23 cellular contexts compared by ENCODE assay signal in genomic region chr4:81498046-81498445, GRCh38. TPM values are rescaled to one million over a fixed set of nuclear protein-coding genes. Genes with fewer than 3 reads are reported as not detected.
"Had no signal": no experiment of that assay in that cellular context is flagged by ENCODE, and none has a peak within 500 bp of the region (broad histone marks: within the 10 kb centered on the region; RNA-seq: fewer than 3 reads in every experiment).

No MANE protein-coding gene starts in this region.

- ATAC-seq: activated T-cell treated with anti-CD3 and anti-CD28 coated beads, Interleukin-2, amount 50 U/mL, for 4 hours; body of pancreas; esophagus mucosa; left cardiac atrium; sciatic nerve; stimulated activated effector memory CD8-positive, alpha-beta T cell treated with anti-CD3 and anti-CD28 coated beads, Interleukin-12 subunit alpha, Interleukin-12 subunit beta, amount 100 ng/mL, for 72 hours had no signal

- H3K36me3 Mint-ChIP-seq: naive B cell; stimulated activated effector memory CD8-positive, alpha-beta T cell treated with anti-CD3 and anti-CD28 coated beads, Interleukin-12 subunit alpha, Interleukin-12 subunit beta, amount 100 ng/mL, for 72 hours had no signal

- DNase-seq: activated CD4-positive, alpha-beta T cell treated with anti-CD3 and anti-CD28 coated beads for 4 hours; activated CD4-positive, alpha-beta T cell treated with anti-CD3 and anti-CD28 coated beads, Interleukin-2, amount 50 U/mL, for 48 hours; activated CD4-positive, CD25-positive, alpha-beta regulatory T cell; activated CD8-positive, alpha-beta memory T cell treated with anti-CD3 and anti-CD28 coated beads, Interleukin-2, amount 50 U/mL, for 48 hours; activated naive CD4-positive, alpha-beta T cell treated with anti-CD3 and anti-CD28 coated beads for 36 hours; activated T-cell treated with anti-CD3 and anti-CD28 coated beads, Interleukin-2, amount 50 U/mL, for 4 hours; anterior cingulate cortex; body of pancreas; effector memory CD4-positive, alpha-beta T cell; hippocampal formation; left cardiac atrium; mesenchymal stem cell; naive B cell; small intestine; stimulated activated CD4-positive, alpha-beta T cell treated with anti-CD3 and anti-CD28 coated beads, Interleukin-2, amount 100 ng/mL, for 24 hours; T-helper 9 cell; transverse colon had no signal

- H3K36me3 ChIP-seq: cardiac muscle cell, transverse colon had no signal

- H3K27me3 ChIP-seq: body of pancreas, cardiac muscle cell, transverse colon had no signal

- H3K27ac ChIP-seq: body of pancreas, cardiac muscle cell, transverse colon had no signal

- H3K4me3 Mint-ChIP-seq: activated naive CD4-positive, alpha-beta T cell treated with anti-CD3 and anti-CD28 coated beads for 36 hours; activated T-cell treated with anti-CD3 and anti-CD28 coated beads, Interleukin-2, amount 50 U/mL, for 4 hours; naive B cell; neural crest cell; stimulated activated effector memory CD8-positive, alpha-beta T cell treated with anti-CD3 and anti-CD28 coated beads, Interleukin-12 subunit alpha, Interleukin-12 subunit beta, amount 100 ng/mL, for 72 hours had no signal

- H3K27me3 Mint-ChIP-seq: naive B cell had no signal

- H3K9me3 ChIP-seq: body of pancreas, transverse colon had no signal

- H3K9me3 Mint-ChIP-seq: naive B cell; stimulated activated effector memory CD8-positive, alpha-beta T cell treated with anti-CD3 and anti-CD28 coated beads, Interleukin-12 subunit alpha, Interleukin-12 subunit beta, amount 100 ng/mL, for 72 hours had no signal

- H3K27ac Mint-ChIP-seq: activated naive CD4-positive, alpha-beta T cell treated with anti-CD3 and anti-CD28 coated beads for 36 hours; stimulated activated effector memory CD8-positive, alpha-beta T cell treated with anti-CD3 and anti-CD28 coated beads, Interleukin-12 subunit alpha, Interleukin-12 subunit beta, amount 100 ng/mL, for 72 hours had no signal

- H3K4me3 ChIP-seq: body of pancreas, cardiac muscle cell, transverse colon had no signal

RNA-seq across cellular contexts. Expression of gene RASGEF1B, which starts 26.3 kb away (rescaled TPM):
- total RNA-seq: endothelial cell of umbilical vein had no signal
- polyA plus RNA-seq: endothelial cell of umbilical vein had no signal
